In the genomic region with DNA sequence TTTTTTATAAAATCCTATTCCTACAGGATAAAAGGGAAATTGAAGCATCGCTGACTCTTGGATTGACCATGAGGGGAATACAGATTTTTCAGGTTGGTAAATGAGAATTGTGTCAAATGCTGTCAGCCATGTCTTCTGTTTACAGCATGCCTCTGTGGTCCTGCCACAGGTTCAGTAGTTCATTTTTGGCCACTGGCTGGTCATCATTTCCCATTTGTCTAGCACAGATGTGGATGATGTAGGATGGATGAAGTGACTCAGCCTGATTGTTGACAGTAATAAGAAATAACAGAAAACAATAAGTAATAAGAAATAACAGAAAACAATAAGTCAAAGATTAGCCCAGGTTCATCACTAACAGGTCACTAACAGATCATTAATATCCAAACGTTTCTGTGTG, we compare ENCODE assay signal across 15 cellular contexts.
"Had no signal": no experiment of that assay in that cellular context is flagged by ENCODE, and none has a peak within 500 bp of the region (broad histone marks: within the 10 kb centered on the region; RNA-seq: fewer than 3 reads in every experiment).

No MANE protein-coding gene starts in this region.

- H3K27ac ChIP-seq: epithelial cell of prostate, esophagus squamous epithelium, hepatocyte, neutrophil, right atrium auricular region, sigmoid colon had no signal

- H2AFZ ChIP-seq: hepatocyte had no signal

- H3K4me3 ChIP-seq: esophagus squamous epithelium, hepatocyte, right atrium auricular region, sigmoid colon had no signal

- H3K79me2 ChIP-seq: hepatocyte had no signal

- H3K4me1 ChIP-seq: esophagus squamous epithelium, right atrium auricular region, sigmoid colon had no signal

- H3K4me2 ChIP-seq: hepatocyte had no signal

- H3K9me3 ChIP-seq: esophagus squamous epithelium, neutrophil, right atrium auricular region, sigmoid colon had no signal

- DNase-seq: effector memory CD8-positive, alpha-beta T cell; esophagus squamous epithelium; foreskin melanocyte; head of caudate nucleus; mesendoderm; naive thymus-derived CD8-positive, alpha-beta T cell; sigmoid colon; small intestine; stimulated activated CD4-positive, alpha-beta T cell treated with anti-CD3 and anti-CD28 coated beads, Interleukin-2, amount 100 ng/mL, for 48 hours; stimulated activated naive CD4-positive, alpha-beta T cell treated with Interleukin-2 at 50 U/mL for 16 hours; trophoblast cell had no signal

- FAIRE-seq: small intestine had no signal

- H3K36me3 ChIP-seq: neutrophil had no signal

- H3K27me3 ChIP-seq: esophagus squamous epithelium, hepatocyte, neutrophil, right atrium auricular region, sigmoid colon had no signal
